12 cellular contexts compared by ENCODE assay signal in genomic region chr12:2341871-2342270, GRCh38.
A peak's percentile ranks its signal among the peaks of the same experiment; 100 is the strongest.
DNase-seq lines count a peak whose midpoint lies in the region; ATAC-seq and TF ChIP-seq lines count a peak whose summit lies in the region.
"Had no signal": no experiment of that assay in that cellular context is flagged by ENCODE, and none has a peak within 500 bp of the region (broad histone marks: within the 10 kb centered on the region; RNA-seq: fewer than 3 reads in every experiment).

No MANE protein-coding gene starts in this region.

- DNase-seq in A673 (ENCODE audit: low spot score) = peak; percentile 60
- peak; percentile 89 for DNase-seq in IMR-90
- DNase-seq in astrocyte of the hippocampus (ENCODE audit: low read depth, low spot score) = peak; percentile 63
- no peak for DNase-seq in mucosa of descending colon
- DNase-seq in NCI-H2227 (lab: John Stamatoyannopoulos, UW; ENCODE audit: unreplicated experiment) = no peak
- no peak for DNase-seq in NCI-H69 (lab: John Stamatoyannopoulos, UW)
- DNase-seq: dorsolateral prefrontal cortex, NCI-H2081 treated with DMSO at 0.1 percent for 48 hours, SW 1271, upper lobe of left lung had no signal

- peak overlapping the region; percentile 93 for H4K91ac ChIP-seq in IMR-90 (ENCODE audit: insufficient read depth, low read depth, low read length)

- H3K9ac ChIP-seq in IMR-90 (ENCODE audit: low read depth, low read length) = no peak overlapping the region

- peak overlapping the region; percentile 99 for H2BK20ac ChIP-seq in IMR-90 (ENCODE audit: low read depth, low read length)

- intact Hi-C loops in A673 (cut with micrococcal nuclease; ENCODE audit: unreplicated experiment) (no loop called here), IMR-90 (cut with micrococcal nuclease) (no loop called here), mucosa of descending colon (cut with DNase I, micrococcal nuclease) (no loop called here)

- in situ Hi-C loops in IMR-90 (cut with MboI; ENCODE audit: low sequenced_read_pairs) = no loop called here

- TF ChIP-seq POLR2A in IMR-90 (IDR thresholded peaks at IDR 0.05; ENCODE audit: low read depth, low read length) = no peak

- POLR2A ChIA-PET in A673 (lab: Charles Lee; ENCODE audit: low non-redundant PET) (no interaction called here), IMR-90 (lab: Charles Lee; ENCODE audit: unreplicated experiment) (no interaction called here)

- H3K27me3 ChIP-seq in A673 (replicated peaks; ENCODE audit: insufficient read depth, low read depth, low read length, poor library complexity) (no peaks in the 10 kb centered on the region), IMR-90 (ENCODE audit: control insufficient read depth, insufficient read depth, low read length) (no peaks in the 10 kb centered on the region)
- H3K27me3 ChIP-seq: dorsolateral prefrontal cortex, upper lobe of left lung had no signal

- H3K18ac ChIP-seq in IMR-90 (ENCODE audit: low read depth, low read length) = peak overlapping the region; percentile 94

- no peaks in the 10 kb centered on the region for H3K9me3 ChIP-seq in A673 (ENCODE audit: low read depth, low read length, poor library complexity, severe bottlenecking)
- H3K9me3 ChIP-seq in IMR-90 (ENCODE audit: control insufficient read depth, insufficient read depth, low read length) = no peaks in the 10 kb centered on the region
- no peaks in the 10 kb centered on the region for H3K9me3 ChIP-seq in mucosa of descending colon
- H3K9me3 ChIP-seq: upper lobe of left lung had no signal

- no peaks in the 10 kb centered on the region for H4K20me1 ChIP-seq in IMR-90 (ENCODE audit: insufficient read depth, low read length)

- BruUV-seq in A673 (replicated peaks; lab: Mats Ljungman, UMichigan) (no TSS peak), IMR-90 (replicated peaks; lab: Mats Ljungman, UMichigan) (no TSS peak)

- H4K8ac ChIP-seq in IMR-90 (ENCODE audit: low read depth in 2 of 2, low read length in 2 of 2) = peak overlapping the region; percentile 67 to 90

- H3K4me3 ChIP-seq in A673 (ENCODE audit: low read depth, low read length, poor library complexity, severe bottlenecking) (no peak overlapping the region), IMR-90 (ENCODE audit: insufficient read depth, low read depth, low read length) (no peak overlapping the region), mucosa of descending colon (no peak overlapping the region)
- H3K4me3 ChIP-seq: dorsolateral prefrontal cortex, upper lobe of left lung had no signal

- peak overlapping the region; percentile 83 for H2AFZ ChIP-seq in IMR-90 (replicated peaks; ENCODE audit: low read length, poor library complexity)

- TF ChIP-seq RAD21 in IMR-90 (IDR thresholded peaks at IDR 0.05; ENCODE audit: low read length) = no peak

- peak overlapping the region; percentile 24; the same call in 1 of the 2 replicates for H3K56ac ChIP-seq in IMR-90 (ENCODE audit: extremely low read depth, insufficient read depth, low read length)

- H3K4me2 ChIP-seq in IMR-90 (ENCODE audit: low read depth, low read length) = peak overlapping the region; percentile 48

- CTCF ChIA-PET in A673 (lab: Charles Lee) (no interaction called here), IMR-90 (lab: Yijun Ruan, JAX) (interaction anchor here (0.6 kb wide), 1 partner anchor 266 kb away, joined by 4 read pairs; no protein-coding TSS in a partner anchor)

- peak overlapping the region; percentile 92 for H3K23ac ChIP-seq in IMR-90 (ENCODE audit: low read depth, low read length)

- H3K27ac ChIP-seq in A673 (ENCODE audit: low read depth, low read length, poor library complexity, severe bottlenecking) (no peak overlapping the region), IMR-90 (ENCODE audit: insufficient read depth, low read length) (peak overlapping the region; percentile 69)
- H3K27ac ChIP-seq: dorsolateral prefrontal cortex had no signal

- H3K9me1 ChIP-seq in IMR-90 (ENCODE audit: insufficient read depth, low read length) = peaks cover 37% of the 10 kb centered on the region

- H2BK5ac ChIP-seq in IMR-90 (ENCODE audit: low read depth, low read length, poor library complexity, severe bottlenecking) = peak overlapping the region; percentile 90

- H3K36me3 ChIP-seq in A673 (ENCODE audit: insufficient read depth, low read length, poor library complexity, severe bottlenecking) (no peaks in the 10 kb centered on the region), IMR-90 (ENCODE audit: control insufficient read depth, insufficient read depth, low read length) (no peaks in the 10 kb centered on the region), mucosa of descending colon (ENCODE audit: low read depth) (no peaks in the 10 kb centered on the region)
- H3K36me3 ChIP-seq: upper lobe of left lung had no signal

- H3K4me1 ChIP-seq in A673 (ENCODE audit: insufficient read depth, low read length, poor library complexity, severe bottlenecking) = peaks cover 11% of the 10 kb centered on the region
- peaks cover 40% of the 10 kb centered on the region for H3K4me1 ChIP-seq in IMR-90 (ENCODE audit: control insufficient read depth, insufficient read depth, low read length)
- H3K4me1 ChIP-seq in mucosa of descending colon (ENCODE audit: low read depth) = peaks cover 12% of the 10 kb centered on the region

- peak overlapping the region; percentile 81 for H4K5ac ChIP-seq in IMR-90 (ENCODE audit: low read depth, low read length)

- no CpG with 5 or more reads among the region's 7 CpGs for WGBS in IMR-90 (ENCODE audit: extremely low coverage in 2 of 2, insufficient read length in 1 of 2), 2 experiments

- ATAC-seq in IMR-90 (ENCODE audit: low read depth) (peak; percentile 74), mucosa of descending colon (peak; percentile 14), HG03432 (IDR thresholded peaks at IDR 0.05; ENCODE audit: unreplicated experiment) (no peak), GM21737 (IDR thresholded peaks at IDR 0.05; ENCODE audit: unreplicated experiment) (no peak)

- peaks cover 0 to 42% of the 10 kb centered on the region in 2 experiments for H3K79me1 ChIP-seq in IMR-90 (ENCODE audit: low read depth in 1 of 2, low read length in 2 of 2)

- H2BK120ac ChIP-seq in IMR-90 (ENCODE audit: low read depth, low read length) = peak overlapping the region; percentile 98

- peak overlapping the region; percentile 65 for H2AK9ac ChIP-seq in IMR-90 (replicated peaks; ENCODE audit: low read depth, low read length, poor library complexity)

- H2BK15ac ChIP-seq in IMR-90 (ENCODE audit: low read depth, low read length) = peak overlapping the region; percentile 93

- H3K4ac ChIP-seq in IMR-90 (ENCODE audit: low read depth, low read length) = peak overlapping the region; percentile 99

- TF ChIP-seq CTCF in A673 (conservative IDR thresholded peaks at IDR 0.05; ENCODE audit: low read depth, low read length) (no peak), IMR-90 (conservative IDR thresholded peaks at IDR 0.05; ENCODE audit: low read depth, low read length) (no peak), mucosa of descending colon (IDR thresholded peaks at IDR 0.05) (no peak)

- H3K14ac ChIP-seq in IMR-90 (replicated peaks; ENCODE audit: low read depth, low read length) = peak overlapping the region; percentile 98

- dilution Hi-C loops in IMR-90 (cut with HindIII; ENCODE audit: low sequenced_read_pairs, unreplicated experiment) = no loop called here

- peak overlapping the region; percentile 100 for H2AK5ac ChIP-seq in IMR-90 (ENCODE audit: low read depth, low read length)

TF ChIP-seq in IMR-90, 13 proteins besides CTCF, POLR2A, EP300 and RAD21:
- no peak for TF ChIP-seq ELK1 (IDR thresholded peaks at IDR 0.05; ENCODE audit: borderline replicate concordance, low read depth, low read length)
- TF ChIP-seq FOS (IDR thresholded peaks at IDR 0.05; ENCODE audit: low read depth, low read length) = peak; percentile 95
- no peak for TF ChIP-seq USF2 (IDR thresholded peaks at IDR 0.05; ENCODE audit: low read depth, low read length)
- peak; percentile 61; the same call in 1 of the 2 replicates for TF ChIP-seq NFE2L2 (IDR thresholded peaks at IDR 0.05; ENCODE audit: low read depth, low read length)
- 0 out of 2 replicates have a peak, but pooled peaks have one; percentile 13 for TF ChIP-seq MXI1 (IDR thresholded peaks at IDR 0.05; ENCODE audit: borderline replicate concordance, low read depth, low read length)
- peak; percentile 95 for TF ChIP-seq CEBPB (IDR thresholded peaks at IDR 0.05; ENCODE audit: low read depth, low read length)
- TF ChIP-seq BHLHE40 (IDR thresholded peaks at IDR 0.05; ENCODE audit: low read depth, low read length) = peak; percentile 77
- no peak for TF ChIP-seq MAFK (IDR thresholded peaks at IDR 0.05; ENCODE audit: low read depth, low read length)

Comparison
In these comparisons a context has a peak if more than half of its experiments do, and no peak if none do; other contexts are left out.
1. DNase-seq: peak in A673 (single experiment), IMR-90 (single experiment) and astrocyte of the hippocampus (single experiment); none in mucosa of descending colon (0 of 3), NCI-H2227 (single experiment) and NCI-H69 (single experiment).
2. ATAC-seq: peak in IMR-90 (single experiment) and mucosa of descending colon (single experiment); none in HG03432 (single experiment) and GM21737 (single experiment).